Comparison of ENCODE assay signal across 10 cellular contexts in genomic region chr2:75481041-75481836, GRCh38.
DNase-seq lines count a peak whose midpoint lies in the region; ATAC-seq and TF ChIP-seq lines count a peak whose summit lies in the region.
"Had no signal": no experiment of that assay in that cellular context is flagged by ENCODE, and none has a peak within 500 bp of the region (broad histone marks: within the 10 kb centered on the region; RNA-seq: fewer than 3 reads in every experiment).

No MANE protein-coding gene starts in this region.

- no peak overlapping the region for H3K27ac Mint-ChIP-seq in neural progenitor cell
- H3K27ac Mint-ChIP-seq: activated T-helper 2 cell treated with anti-CD3 and anti-CD28 coated beads, Interferon-gamma antibody, Interleukin-2, Interleukin-4, amounts not matched to agents 10 μg/mL and 5 μg/mL and 100 μg/mL, durations not matched to agents 14 hours and 24 hours and 36 hours had no signal

- DNase-seq in NCI-H1694 treated with DMSO at 0.1 percent for 48 hours (lab: John Stamatoyannopoulos, UW) (peak; percentile 29), body of pancreas (peak in 3 of 4 donors; percentile 26 to 36 (median 32)), neural progenitor cell (ENCODE audit: low spot score) (peak; percentile 31), activated gamma-delta T cell treated with Interleukin-2 at 50 U/mL for 16 hours (no peak), NCI-H1048 (lab: John Stamatoyannopoulos, UW) (no peak), left ventricle myocardium inferior (no peak)
- DNase-seq in activated CD4-positive, CD25-positive, alpha-beta regulatory T cell (lab: John Stamatoyannopoulos, UW) = no peak
- DNase-seq: OCI-M1 had no signal

- H3K4me3 ChIP-seq in body of pancreas (no peak overlapping the region), neural progenitor cell (no peak overlapping the region), left ventricle myocardium inferior (no peak overlapping the region)

- H3K36me3 ChIP-seq in body of pancreas (replicated peaks in 1 of 2; ENCODE audit: insufficient read depth in 1 of 2, low read depth in 2 of 2) (no peaks in the 10 kb centered on the region), neural progenitor cell (no peaks in the 10 kb centered on the region), left ventricle myocardium inferior (no peaks in the 10 kb centered on the region)

- no peak overlapping the region for H2AFZ ChIP-seq in neural progenitor cell (replicated peaks)

- H3K27me3 Mint-ChIP-seq in neural progenitor cell (ENCODE audit: insufficient read depth, low read depth) = peaks cover 4% of the 10 kb centered on the region

- H3K4me1 ChIP-seq in body of pancreas = peaks cover 10% of the 10 kb centered on the region
- peaks cover 9% of the 10 kb centered on the region for H3K4me1 ChIP-seq in neural progenitor cell
- H3K4me1 ChIP-seq in left ventricle myocardium inferior = no peaks in the 10 kb centered on the region

- H3F3A ChIP-seq in neural progenitor cell (ENCODE audit: low read depth) = no peaks in the 10 kb centered on the region

- no peak for TF ChIP-seq POLR2A in body of pancreas (IDR thresholded peaks at IDR 0.05)

- peak; percentile 82 for ATAC-seq in body of pancreas

- H3K4me3 Mint-ChIP-seq in neural progenitor cell = no peak overlapping the region

- peak overlapping the region in 1 of 4 donors; percentile 48 for H3K27ac ChIP-seq in body of pancreas
- H3K27ac ChIP-seq in neural progenitor cell = no peak overlapping the region
- no peak overlapping the region for H3K27ac ChIP-seq in left ventricle myocardium inferior (replicated peaks)

- no peaks in the 10 kb centered on the region for H4K20me1 ChIP-seq in neural progenitor cell (ENCODE audit: low read depth)

- intact Hi-C loops in body of pancreas (cut with DNase I) = no loop called here
- intact Hi-C loops in left ventricle myocardium inferior (cut with micrococcal nuclease) = no loop called here

- peaks cover 2% of the 10 kb centered on the region for H3K9me3 Mint-ChIP-seq in neural progenitor cell
- H3K9me3 Mint-ChIP-seq: activated T-helper 2 cell treated with anti-CD3 and anti-CD28 coated beads, Interferon-gamma antibody, Interleukin-2, Interleukin-4, amounts not matched to agents 10 μg/mL and 5 μg/mL and 100 μg/mL, durations not matched to agents 14 hours and 24 hours and 36 hours had no signal

- no peak overlapping the region for H3K4me2 ChIP-seq in neural progenitor cell

- H3K27me3 ChIP-seq in body of pancreas (no peaks in the 10 kb centered on the region), neural progenitor cell (no peaks in the 10 kb centered on the region), left ventricle myocardium inferior (ENCODE audit: low read depth) (no peaks in the 10 kb centered on the region)

- WGBS in body of pancreas, 2 donors = 23 to 34% methylated on average over 6 of the region's 6 CpGs

- no peaks in the 10 kb centered on the region for H3K9me3 ChIP-seq in body of pancreas
- H3K9me3 ChIP-seq in neural progenitor cell (ENCODE audit: low read depth) = no peaks in the 10 kb centered on the region
- no peaks in the 10 kb centered on the region for H3K9me3 ChIP-seq in left ventricle myocardium inferior (replicated peaks)

- no peak overlapping the region for H3K9ac ChIP-seq in neural progenitor cell

- peaks cover 13% of the 10 kb centered on the region for H3K4me1 Mint-ChIP-seq in neural progenitor cell

- 0 out of 2 replicates have a peak, but pooled peaks have one; percentile 13 for TF ChIP-seq CTCF in GM12874 (IDR thresholded peaks at IDR 0.05; ENCODE audit: insufficient read depth, low read depth, low read length)
- TF ChIP-seq CTCF in body of pancreas (IDR thresholded peaks at IDR 0.05) = peak in 5 of 7 experiments; percentile 16 to 53 (median 45)
- peak; percentile 46 for TF ChIP-seq CTCF in neural progenitor cell (IDR thresholded peaks at IDR 0.05)
- no peak for TF ChIP-seq CTCF in left ventricle myocardium inferior (IDR thresholded peaks at IDR 0.05; ENCODE audit: borderline replicate concordance)

- H3K36me3 Mint-ChIP-seq in neural progenitor cell = no peaks in the 10 kb centered on the region

- no peaks in the 10 kb centered on the region for H3K79me2 ChIP-seq in neural progenitor cell (ENCODE audit: low read depth)

Comparison
In these comparisons a context has a peak if more than half of its experiments do, and no peak if none do; other contexts are left out.
1. DNase-seq: peak in NCI-H1694 treated with DMSO at 0.1 percent for 48 hours (single experiment), body of pancreas (3 of 4) and neural progenitor cell (single experiment); none in activated gamma-delta T cell treated with Interleukin-2 at 50 U/mL for 16 hours (single experiment), NCI-H1048 (single experiment), activated CD4-positive, CD25-positive, alpha-beta regulatory T cell (0 of 4) and left ventricle myocardium inferior (single experiment).